ENCODE assay signal across 1 cellular context in genomic region chr13:51821666-51822065, GRCh38.
TF ChIP-seq lines count a peak whose summit lies in the region.

No MANE protein-coding gene starts in this region.

TF ChIP-seq in GM12878, 131 proteins besides CTCF, POLR2A, EP300 and RAD21 (continued from another document):
- TF ChIP-seq E2F4 (IDR thresholded peaks at IDR 0.05; ENCODE audit: low read depth, low read length) = no peak
